Comparison of ENCODE assay signal across 10 cellular contexts in the genomic region with DNA sequence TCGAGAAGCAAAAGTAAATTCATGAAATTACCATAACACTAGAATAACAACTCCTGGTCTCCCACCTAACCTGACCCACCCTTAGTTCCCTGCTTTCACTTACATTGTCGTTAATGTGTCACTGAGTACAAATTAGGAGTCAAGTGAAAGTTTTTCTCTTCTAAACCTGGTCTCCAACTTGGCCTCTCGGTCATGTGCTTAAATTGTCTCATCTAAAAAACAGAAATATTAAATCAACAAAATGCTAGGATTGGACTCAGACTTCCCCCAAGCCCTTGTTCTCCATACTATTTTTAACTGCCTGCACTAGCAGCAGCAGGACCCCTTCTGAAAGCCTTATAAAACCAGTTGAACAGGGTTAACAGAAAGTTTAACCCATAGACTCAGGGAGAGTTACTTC. TPM values are rescaled to one million over a fixed set of nuclear protein-coding genes. Genes with fewer than 3 reads are reported as not detected.
DNase-seq lines count a peak whose midpoint lies in the region; ATAC-seq, FAIRE-seq and TF ChIP-seq lines count a peak whose summit lies in the region.
"Had no signal": no experiment of that assay in that cellular context is flagged by ENCODE, and none has a peak within 500 bp of the region (broad histone marks: within the 10 kb centered on the region; RNA-seq: fewer than 3 reads in every experiment).

No MANE protein-coding gene starts in this region.

- ATAC-seq in activated naive CD8-positive, alpha-beta T cell treated with anti-CD3 and anti-CD28 coated beads, Interleukin-2, amount 50 U/mL, for 24 hours, result no peak
- ATAC-seq in naive thymus-derived CD4-positive, alpha-beta T cell, result no peak
- ATAC-seq in GM21423 (IDR thresholded peaks at IDR 0.05; ENCODE audit: unreplicated experiment), result no peak

- POLR2A ChIA-PET in AG04449 (lab: Yijun Ruan, JAX), result no interaction called here
- POLR2A ChIA-PET in naive thymus-derived CD4-positive, alpha-beta T cell (lab: Charles Lee), result interaction anchor here (0.8 to 10.5 kb wide), 22 partner anchors 12 to 420 kb away, joined by 3 to 377 read pairs (median 65); no protein-coding TSS in a partner anchor

- H3K27ac ChIP-seq in naive thymus-derived CD4-positive, alpha-beta T cell (ENCODE audit: low read depth, low read length), result peak overlapping the region; percentile 91
- H3K27ac ChIP-seq: SJSA1 had no signal

- H3K4me3 ChIP-seq in AG04449 (ENCODE audit: low read depth, low read length), result peak overlapping the region; percentile 28; the same call in 1 of the 2 replicates
- H3K4me3 ChIP-seq in naive thymus-derived CD4-positive, alpha-beta T cell (ENCODE audit: low read length), result peak overlapping the region; percentile 92
- H3K4me3 ChIP-seq: SJSA1 had no signal

- peak overlapping the region; percentile 99 for H3K4me3 Mint-ChIP-seq in activated naive CD8-positive, alpha-beta T cell treated with anti-CD3 and anti-CD28 coated beads, Interleukin-2, amount 50 U/mL, for 24 hours
- H3K4me3 Mint-ChIP-seq in naive thymus-derived CD4-positive, alpha-beta T cell, result peak overlapping the region; percentile 94 to 100 (median 98)

- intact Hi-C loops in naive thymus-derived CD4-positive, alpha-beta T cell (cut with micrococcal nuclease), result loop anchor here (1.0 to 10.0 kb wide), 5 partner anchors 87 to 1297 kb away; a partner anchor contains a TSS

- TF ChIP-seq POLR2A in GM12891 (IDR thresholded peaks at IDR 0.05; ENCODE audit: low read depth, low read length), result peak; percentile 24; the same call in 1 of the 2 replicates

- CTCF ChIA-PET in AG04449 (lab: Yijun Ruan, JAX), result interaction anchor here (2.4 kb wide), 1 partner anchor 261 kb away, joined by 11 read pairs; no protein-coding TSS in a partner anchor
- CTCF ChIA-PET in naive thymus-derived CD4-positive, alpha-beta T cell (lab: Charles Lee), result interaction anchor here (0.7 to 5.1 kb wide), 2 partner anchors 423 to 502 kb away, joined by 4 to 30 read pairs; no protein-coding TSS in a partner anchor

- DNase-seq in AG04449 (ENCODE audit: low read depth, low spot score), result no peak
- DNase-seq in GM12891 (ENCODE audit: insufficient read length, low spot score), result no peak
- DNase-seq in activated naive CD8-positive, alpha-beta T cell treated with anti-CD3 and anti-CD28 coated beads, Interleukin-2, amount 50 U/mL, for 24 hours, result no peak
- peak in 1 of 9 donors; percentile 11 for DNase-seq in naive thymus-derived CD4-positive, alpha-beta T cell
- no peak for DNase-seq in stimulated activated CD4-positive, alpha-beta T cell treated with anti-CD3 and anti-CD28 coated beads, Interleukin-4, amount 100 ng/mL, for 4 hours
- DNase-seq in foreskin melanocyte, result no peak
- no peak for DNase-seq in Ammon's horn (ENCODE audit: low spot score)
- DNase-seq: kidney glomerular epithelial cell had no signal

- TF ChIP-seq CTCF in AG04449 (IDR thresholded peaks at IDR 0.05; ENCODE audit: insufficient read depth, low read length, missing control alignments), result no peak

- peaks cover 1% of the 10 kb centered on the region for H3K27me3 Mint-ChIP-seq in activated naive CD8-positive, alpha-beta T cell treated with anti-CD3 and anti-CD28 coated beads, Interleukin-2, amount 50 U/mL, for 24 hours
- H3K27me3 Mint-ChIP-seq in naive thymus-derived CD4-positive, alpha-beta T cell, result peaks cover 0 to 4% (median 0%) of the 10 kb centered on the region in 5 donors

- H3K4me1 Mint-ChIP-seq in activated naive CD8-positive, alpha-beta T cell treated with anti-CD3 and anti-CD28 coated beads, Interleukin-2, amount 50 U/mL, for 24 hours, result peaks cover 33% of the 10 kb centered on the region
- H3K4me1 Mint-ChIP-seq in naive thymus-derived CD4-positive, alpha-beta T cell, result peaks cover 18 to 41% (median 33%) of the 10 kb centered on the region in 7 donors

- H3K9me3 ChIP-seq in naive thymus-derived CD4-positive, alpha-beta T cell (ENCODE audit: control insufficient read depth in 2 of 3, low read length in 3 of 3), result no peaks in the 10 kb centered on the region
- H3K9me3 ChIP-seq: SJSA1 had no signal

- peaks cover 40% of the 10 kb centered on the region for H3K36me3 Mint-ChIP-seq in activated naive CD8-positive, alpha-beta T cell treated with anti-CD3 and anti-CD28 coated beads, Interleukin-2, amount 50 U/mL, for 24 hours (ENCODE audit: low read depth)
- peaks cover 30 to 59% (median 55%) of the 10 kb centered on the region in 5 donors for H3K36me3 Mint-ChIP-seq in naive thymus-derived CD4-positive, alpha-beta T cell

- FAIRE-seq in GM12891 (lab: Jason Lieb, UNC), result peak; percentile 9

- H3K36me3 ChIP-seq in naive thymus-derived CD4-positive, alpha-beta T cell (ENCODE audit: control insufficient read depth in 2 of 3, insufficient read depth in 3 of 3, low read length in 3 of 3), result peaks cover 19 to 39% (median 22%) of the 10 kb centered on the region in 3 experiments

- no peaks in the 10 kb centered on the region for H3K9me3 Mint-ChIP-seq in activated naive CD8-positive, alpha-beta T cell treated with anti-CD3 and anti-CD28 coated beads, Interleukin-2, amount 50 U/mL, for 24 hours
- peaks cover 0 to 22% (median 2%) of the 10 kb centered on the region in 11 donors for H3K9me3 Mint-ChIP-seq in naive thymus-derived CD4-positive, alpha-beta T cell

- no peaks in the 10 kb centered on the region for H3K27me3 ChIP-seq in naive thymus-derived CD4-positive, alpha-beta T cell (ENCODE audit: control insufficient read depth in 2 of 2, insufficient read depth in 2 of 2, low read length in 2 of 2)
- H3K27me3 ChIP-seq: SJSA1 had no signal

- H3K27ac Mint-ChIP-seq in activated naive CD8-positive, alpha-beta T cell treated with anti-CD3 and anti-CD28 coated beads, Interleukin-2, amount 50 U/mL, for 24 hours, result peak overlapping the region; percentile 90
- peak overlapping the region; percentile 98 to 100 (median 99) for H3K27ac Mint-ChIP-seq in naive thymus-derived CD4-positive, alpha-beta T cell

- peaks cover 7 to 14% of the 10 kb centered on the region in 2 donors for H3K4me1 ChIP-seq in naive thymus-derived CD4-positive, alpha-beta T cell (ENCODE audit: control insufficient read depth in 2 of 2, insufficient read depth in 2 of 2, low read length in 2 of 2)

TF ChIP-seq in GM12891, 5 proteins besides CTCF, POLR2A, EP300 and RAD21:
- TF ChIP-seq TAF1 (IDR thresholded peaks at IDR 0.05; ENCODE audit: low read depth, low read length) (no peak), POLR2AphosphoS5 (IDR thresholded peaks at IDR 0.05; ENCODE audit: low read depth, low read length) (no peak), POU2F2 (IDR thresholded peaks at IDR 0.05; ENCODE audit: low read depth, low read length) (no peak), PAX5 (IDR thresholded peaks at IDR 0.05; ENCODE audit: insufficient read depth, low read length, severe bottlenecking) (no peak)

RNA-seq across cellular contexts. Expression of a gene that starts 1.8 kb away (rescaled TPM):
- 117 TPM for polyA plus RNA-seq in GM12891 (2012; ENCODE audit: low read depth, missing spikeins)
- 1,000 to 10,000 TPM in 2 of 5 experiments, 100 to 1,000 TPM in 3; 188 to 1,246 (median 571) TPM for total RNA-seq in naive thymus-derived CD4-positive, alpha-beta T cell
- polyA plus RNA-seq in naive thymus-derived CD4-positive, alpha-beta T cell, result 100 to 1,000 TPM; 479 to 649 TPM
